Comparison of ENCODE assay signal across 17 cellular contexts in genomic region chr20:33680681-33681080, GRCh38. TPM values are rescaled to one million over a fixed set of nuclear protein-coding genes. Genes with fewer than 3 reads are reported as not detected.
DNase-seq lines count a peak whose midpoint lies in the region; ATAC-seq, FAIRE-seq and TF ChIP-seq lines count a peak whose summit lies in the region.
"Had no signal": no experiment of that assay in that cellular context is flagged by ENCODE, and none has a peak within 500 bp of the region (broad histone marks: within the 10 kb centered on the region; RNA-seq: fewer than 3 reads in every experiment).

No MANE protein-coding gene starts in this region.

- H3K4me1 ChIP-seq in right cardiac atrium (ENCODE audit: control insufficient read depth, insufficient read depth, low read length) = no peaks in the 10 kb centered on the region
- H3K4me1 ChIP-seq in OCI-LY1 (ENCODE audit: insufficient read depth, low read length, severe bottlenecking) = peaks cover 82% of the 10 kb centered on the region
- no peaks in the 10 kb centered on the region for H3K4me1 ChIP-seq in aorta (ENCODE audit: control insufficient read depth in 1 of 2, insufficient read depth in 2 of 2, low read length in 2 of 2)

- H3K4me3 ChIP-seq in right cardiac atrium (ENCODE audit: low read length) (no peak overlapping the region), OCI-LY1 (ENCODE audit: low read depth, low read length, poor library complexity, severe bottlenecking) (no peak overlapping the region), cardiac fibroblast (replicated peaks in 1 of 2; ENCODE audit: low read depth in 2 of 2, low read length in 2 of 2) (no peak overlapping the region), aorta (ENCODE audit: low read length in 2 of 2) (no peak overlapping the region)
- H3K4me3 ChIP-seq: upper lobe of right lung had no signal

- intact Hi-C loops in right cardiac atrium (cut with DNase I) = no loop called here
- intact Hi-C loops in left cardiac atrium (cut with DNase I) = no loop called here
- intact Hi-C loops in aorta (cut with DNase I) = no loop called here

- no peak overlapping the region for H2AFZ ChIP-seq in OCI-LY1 (ENCODE audit: low read length)

- H3K4me2 ChIP-seq in OCI-LY1 (ENCODE audit: low read length) = peak overlapping the region; percentile 60

- TF ChIP-seq POLR2A in GM12892 (IDR thresholded peaks at IDR 0.05; ENCODE audit: low read depth, low read length) = no peak

- H3K9me3 ChIP-seq in right cardiac atrium (ENCODE audit: control insufficient read depth, low read length) = no peaks in the 10 kb centered on the region
- H3K9me3 ChIP-seq in OCI-LY1 (ENCODE audit: low read length) = no peaks in the 10 kb centered on the region
- no peaks in the 10 kb centered on the region for H3K9me3 ChIP-seq in aorta (ENCODE audit: control insufficient read depth, low read length)
- H3K9me3 ChIP-seq: BE2C, upper lobe of right lung had no signal

- whole genome bisulfite sequencing in right cardiac atrium = 68% methylated on average over 2 of the region's 2 CpGs
- WGBS in aorta, 2 donors = 9 to 11% methylated on average over 2 of the region's 2 CpGs

- H3K9me2 ChIP-seq in OCI-LY1 (ENCODE audit: low read depth, low read length) = no peaks in the 10 kb centered on the region

- no peaks in the 10 kb centered on the region for H3K27me3 ChIP-seq in right cardiac atrium (ENCODE audit: control insufficient read depth, insufficient read depth)
- H3K27me3 ChIP-seq in OCI-LY1 (ENCODE audit: insufficient read depth, low read length) = no peaks in the 10 kb centered on the region
- no peaks in the 10 kb centered on the region for H3K27me3 ChIP-seq in aorta (ENCODE audit: control insufficient read depth in 1 of 2, insufficient read depth in 2 of 2, low read length in 1 of 2)
- H3K27me3 ChIP-seq: BE2C, upper lobe of right lung had no signal

- H3K27ac ChIP-seq in right cardiac atrium (ENCODE audit: low read length) (no peak overlapping the region), OCI-LY1 (ENCODE audit: low read depth, low read length, poor library complexity, severe bottlenecking) (peak overlapping the region; percentile 99), aorta (ENCODE audit: low read depth in 1 of 2, low read length in 2 of 2) (no peak overlapping the region)
- H3K27ac ChIP-seq: upper lobe of right lung had no signal

- ATAC-seq in right cardiac atrium (no peak), left cardiac atrium (no peak), aorta (ENCODE audit: low FRiP score) (peak; percentile 39), HG03025 (IDR thresholded peaks at IDR 0.05; ENCODE audit: low FRiP score, unreplicated experiment) (no peak)
- ATAC-seq: esophagus mucosa, upper lobe of right lung had no signal

- no peaks in the 10 kb centered on the region for H4K20me1 ChIP-seq in OCI-LY1 (ENCODE audit: insufficient read depth, low read length)

- H3K36me3 ChIP-seq in OCI-LY1 (ENCODE audit: insufficient read depth, low read length) (peaks cover 53% of the 10 kb centered on the region), aorta (ENCODE audit: control insufficient read depth in 1 of 2, insufficient read depth in 2 of 2, low read length in 1 of 2) (no peaks in the 10 kb centered on the region)
- H3K36me3 ChIP-seq: upper lobe of right lung had no signal

- DNase-seq in right cardiac atrium (peak in 2 of 3 donors; percentile 35 to 49), left cardiac atrium (no peak), cardiac fibroblast (ENCODE audit: low read depth in 2 of 2) (peak; percentile 60 to 67), aorta (peak in 1 of 2 donors; percentile 62), GM10266 (ENCODE audit: extremely low spot score) (no peak), GM12892 (ENCODE audit: insufficient read length) (no peak)
- DNase-seq: BE2C; dermis blood vessel endothelial cell; DMS79; HCEC 1CT; SHP77 treated with DMSO at 0.1 percent for 48 hours; stimulated activated CD4-positive, alpha-beta T cell treated with anti-CD3 and anti-CD28 coated beads, Interleukin-4, amount 100 ng/mL, for 4 hours; upper lobe of right lung had no signal

- TF ChIP-seq CTCF in OCI-LY1 (IDR thresholded peaks at IDR 0.05; ENCODE audit: low read length) (no peak), cardiac fibroblast (IDR thresholded peaks at IDR 0.05; ENCODE audit: low read depth, low read length) (no peak), GM10266 (IDR thresholded peaks at IDR 0.05; ENCODE audit: control insufficient read depth, insufficient read depth, low read depth, missing control alignments) (no peak)

- no peaks in the 10 kb centered on the region for H3F3A ChIP-seq in OCI-LY1 (ENCODE audit: insufficient read depth, low read length)

- no peak for FAIRE-seq in GM12892 (lab: Jason Lieb, UNC)

- peaks cover 26% of the 10 kb centered on the region for H3K79me2 ChIP-seq in OCI-LY1 (ENCODE audit: insufficient read depth, low read length)

- H3K9ac ChIP-seq in OCI-LY1 (ENCODE audit: low read length) = peak overlapping the region; percentile 58; the same call in 1 of the 2 replicates

RNA-seq across cellular contexts. Expression of gene E2F1, which starts 5.5 kb away (rescaled TPM):
- 1 to 10 TPM in 2 of 4 donors, under 1 TPM in 2; 0.45 to 2.2 (median 1.0) TPM for total RNA-seq in right cardiac atrium
- 0.52 TPM for polyA plus RNA-seq in right cardiac atrium
- total RNA-seq in left cardiac atrium = 1 to 10 TPM; 1.6 to 3.7 TPM
- total RNA-seq in aorta = 1 to 10 TPM; 1.4 to 1.5 TPM
- 1 to 10 TPM; 1.6 TPM for polyA plus RNA-seq in aorta
- polyA plus RNA-seq in GM12892 (2012; ENCODE audit: missing spikeins) = 25.9 TPM

RNA-seq across cellular contexts. Expression of gene NECAB3, which starts 6.5 kb away (rescaled TPM):
- 10 to 100 TPM; 55.4 to 61.3 (median 57.0) TPM for total RNA-seq in right cardiac atrium
- polyA plus RNA-seq in right cardiac atrium = 57.4 TPM
- total RNA-seq in left cardiac atrium = 10 to 100 TPM; 47.4 to 59.9 TPM
- total RNA-seq in aorta = 10 to 100 TPM; 20.5 to 26.1 TPM
- polyA plus RNA-seq in aorta = 10 to 100 TPM; 10.6 to 53.1 TPM
- 4.1 TPM for polyA plus RNA-seq in GM12892 (2012; ENCODE audit: missing spikeins)

RNA-seq across cellular contexts. Expression of gene ACTL10, which starts 13.9 kb away (rescaled TPM):
- under 1 TPM; 0.29 to 0.71 (median 0.32) TPM for total RNA-seq in right cardiac atrium
- 0.27 TPM for polyA plus RNA-seq in right cardiac atrium
- total RNA-seq in left cardiac atrium = under 1 TPM; 0.47 to 0.81 TPM
- 1 to 10 TPM in 1 of 2 donors, under 1 TPM in 1; 0.96 to 1.2 TPM for total RNA-seq in aorta
- polyA plus RNA-seq in aorta = 1 to 10 TPM in 1 of 2 donors, under 1 TPM in 1; 0.63 to 1.2 TPM
- not detected for polyA plus RNA-seq in GM12892 (2012; ENCODE audit: missing spikeins)

RNA-seq across cellular contexts. Expression of gene C20orf144, which starts 18.6 kb away (rescaled TPM):
- total RNA-seq in right cardiac atrium (not detected), left cardiac atrium (under 1 TPM in 1 of 2 donors, not detected in 1; 0.29 TPM), aorta (under 1 TPM in 1 of 2 donors, not detected in 1; 0.16 TPM)
- polyA plus RNA-seq in right cardiac atrium (0.05 TPM), aorta (under 1 TPM in 1 of 2 donors, not detected in 1; 0.31 TPM)
- 0.11 TPM for polyA plus RNA-seq in GM12892 (2012; ENCODE audit: missing spikeins)
- total RNA-seq: dermis blood vessel endothelial cell, esophagus mucosa, omental fat pad had no signal

RNA-seq across cellular contexts. Expression of gene PXMP4, which starts 39.4 kb away (rescaled TPM):
- total RNA-seq in right cardiac atrium (10 to 100 TPM in 3 of 4 donors, 1 to 10 TPM in 1; 8.0 to 12.9 (median 11.2) TPM), left cardiac atrium (10 to 100 TPM in 1 of 2 donors, 1 to 10 TPM in 1; 6.7 to 12.6 TPM), aorta (1 to 10 TPM; 4.4 to 7.5 TPM)
- polyA plus RNA-seq in right cardiac atrium (4.2 TPM), aorta (1 to 10 TPM; 1.5 to 4.9 TPM)
- polyA plus RNA-seq in GM12892 (2012; ENCODE audit: missing spikeins) = 3.2 TPM

Comparison
In these comparisons a context has a peak if more than half of its experiments do, and no peak if none do; other contexts are left out.
1. DNase-seq: peak in right cardiac atrium (2 of 3) and cardiac fibroblast (2 of 2); none in left cardiac atrium (single experiment), GM10266 (single experiment) and GM12892 (single experiment).